1 cellular context compared by ENCODE assay signal in genomic region chr15:84057714-84058331, GRCh38.
TF ChIP-seq lines count a peak whose summit lies in the region.

No MANE protein-coding gene starts in this region.

TF ChIP-seq in GM23338, 12 proteins besides CTCF, POLR2A, EP300 and RAD21:
- 0 out of 2 replicates have a peak, but pooled peaks have one; percentile 21 for TF ChIP-seq ZNF462 (CRISPR knock-in tag; IDR thresholded peaks at IDR 0.05)
- no peak for TF ChIP-seq EZH2 (IDR thresholded peaks at IDR 0.05; ENCODE audit: low read depth, unreplicated experiment)
- no peak for TF ChIP-seq EZH2phosphoT487 (IDR thresholded peaks at IDR 0.05; ENCODE audit: unreplicated experiment)
- TF ChIP-seq NANOG (IDR thresholded peaks at IDR 0.05; ENCODE audit: borderline replicate concordance), result 0 out of 2 replicates have a peak, but pooled peaks have one; percentile 5
- TF ChIP-seq CREB1 (CRISPR knock-in tag; IDR thresholded peaks at IDR 0.05; ENCODE audit: low read depth), result no peak
- TF ChIP-seq JUNB (IDR thresholded peaks at IDR 0.05; ENCODE audit: unreplicated experiment), result no peak
